In genomic region chr1:68116643-68117235, GRCh38 we compare ENCODE assay signal across 8 cellular contexts.
A peak's percentile ranks its signal among the peaks of the same experiment; 100 is the strongest.
DNase-seq lines count a peak whose midpoint lies in the region; ATAC-seq, FAIRE-seq and TF ChIP-seq lines count a peak whose summit lies in the region.

No MANE protein-coding gene starts in this region.

- no peaks in the 10 kb centered on the region for H3K9me3 ChIP-seq in CD4-positive, alpha-beta T cell (ENCODE audit: control insufficient read depth, low read length)

- no peak for FAIRE-seq in urothelium cell line (lab: Jason Lieb, UNC)

- TF ChIP-seq CTCF in CD4-positive, alpha-beta T cell (IDR thresholded peaks at IDR 0.05): peak; percentile 86
- TF ChIP-seq CTCF in HFF-Myc (IDR thresholded peaks at IDR 0.05; ENCODE audit: low read depth, low read length, missing control alignments) (peak; percentile 75), fibroblast of the aortic adventitia (IDR thresholded peaks at IDR 0.05; ENCODE audit: insufficient read depth, low read length) (peak; percentile 83)

- H3K4me3 Mint-ChIP-seq in CD4-positive, alpha-beta T cell: peak overlapping the region; percentile 16

- DNase-seq in CD4-positive, alpha-beta T cell: peak in 7 of 10 experiments; percentile 11 to 36 (median 22)
- DNase-seq in HFF-Myc (ENCODE audit: extremely low read depth, low read depth): no peak
- DNase-seq in NCI-H748 treated with DMSO at 0.1 percent for 48 hours (lab: John Stamatoyannopoulos, UW): peak; percentile 67
- DNase-seq in activated CD8-positive, alpha-beta memory T cell treated with anti-CD3 and anti-CD28 coated beads, Interleukin-2, amount 50 U/mL, for 4 hours: peak; percentile 32
- DNase-seq in fibroblast of the aortic adventitia (ENCODE audit: low read depth): peak; percentile 73
- DNase-seq in occipital lobe (lab: John Stamatoyannopoulos, UW): peak; percentile 13
- DNase-seq in urothelium cell line (ENCODE audit: low spot score): peak; percentile 49
- DNase-seq in amniotic stem cell (lab: John Stamatoyannopoulos, UW): no peak

- H3K27ac ChIP-seq in CD4-positive, alpha-beta T cell (ENCODE audit: low read depth, low read length): no peak overlapping the region

- H3K36me3 Mint-ChIP-seq in CD4-positive, alpha-beta T cell (ENCODE audit: low read depth): no peaks in the 10 kb centered on the region

- peaks cover 10% of the 10 kb centered on the region for H3K27me3 ChIP-seq in CD4-positive, alpha-beta T cell (ENCODE audit: control insufficient read depth, insufficient read depth, low read length)

- no peak overlapping the region for H3K4me3 ChIP-seq in HFF-Myc (replicated peaks; ENCODE audit: low read depth, low read length)
- peak overlapping the region; percentile 13 for H3K4me3 ChIP-seq in fibroblast of the aortic adventitia (ENCODE audit: low read depth, low read length)

- intact Hi-C loops in CD4-positive, alpha-beta T cell (cut with DNase I, micrococcal nuclease): loop anchor here in 1 of 2 experiments (5.0 kb wide), 1 partner anchor 1621 kb away; no protein-coding TSS in a partner anchor

- H3K9me3 Mint-ChIP-seq in CD4-positive, alpha-beta T cell: no peaks in the 10 kb centered on the region

- CTCF ChIA-PET in CD4-positive, alpha-beta T cell (lab: Charles Lee): interaction anchor here (0.7 to 1.5 kb wide), 6 partner anchors 9 to 84 kb away, joined by 3 to 9 read pairs (median 3); no protein-coding TSS in a partner anchor

- no peaks in the 10 kb centered on the region for H3K4me1 Mint-ChIP-seq in CD4-positive, alpha-beta T cell (ENCODE audit: low read depth)

- no peak overlapping the region for H3K27ac Mint-ChIP-seq in CD4-positive, alpha-beta T cell

- POLR2A ChIA-PET in CD4-positive, alpha-beta T cell (lab: Charles Lee): no interaction called here

- no peak for ATAC-seq in CD4-positive, alpha-beta T cell (ENCODE audit: poor library complexity)

- H3K27me3 Mint-ChIP-seq in CD4-positive, alpha-beta T cell: no peaks in the 10 kb centered on the region

Comparison
In these comparisons a context has a peak if more than half of its experiments do, and no peak if none do; other contexts are left out.
1. DNase-seq: peak in CD4-positive, alpha-beta T cell (7 of 10), NCI-H748 treated with DMSO at 0.1 percent for 48 hours (single experiment), activated CD8-positive, alpha-beta memory T cell treated with anti-CD3 and anti-CD28 coated beads, Interleukin-2, amount 50 U/mL, for 4 hours (single experiment), fibroblast of the aortic adventitia (single experiment), occipital lobe (single experiment) and urothelium cell line (single experiment); none in HFF-Myc (single experiment) and amniotic stem cell (single experiment).
2. Peak in every context shown above with its lines, with median percentiles within 50 percentile points of each other: CTCF ChIP-seq.